Comparison of ENCODE assay signal across 8 cellular contexts in the genomic region with DNA sequence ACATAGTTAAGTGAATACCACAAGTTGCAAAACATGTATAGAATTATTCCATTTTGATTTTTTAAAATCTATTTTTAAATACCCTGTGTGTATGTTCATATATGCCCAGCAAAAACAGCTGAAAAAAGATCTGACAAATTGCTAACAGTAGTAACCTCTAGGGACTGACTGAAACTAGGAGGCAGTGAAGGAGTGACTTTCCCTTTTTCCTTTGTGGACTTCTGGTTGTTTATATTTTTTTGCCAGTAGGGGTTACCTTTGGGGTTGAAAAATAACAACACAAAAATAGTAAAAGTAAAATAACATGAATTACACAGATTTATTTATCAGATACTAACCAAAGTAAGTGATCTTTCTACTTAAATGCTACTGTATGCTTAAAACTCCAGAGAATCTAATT. TPM values are rescaled to one million over a fixed set of nuclear protein-coding genes. Genes with fewer than 3 reads are reported as not detected.
DNase-seq lines count a peak whose midpoint lies in the region; ATAC-seq and TF ChIP-seq lines count a peak whose summit lies in the region.

No MANE protein-coding gene starts in this region.

- no peak for TF ChIP-seq CTCF in right atrium auricular region (IDR thresholded peaks at IDR 0.05)

- no peak overlapping the region for H4K8ac ChIP-seq in mesenchymal stem cell (ENCODE audit: low read length)

- H3K4me3 ChIP-seq in right atrium auricular region (no peak overlapping the region), mesenchymal stem cell (ENCODE audit: insufficient read depth in 1 of 2, low read depth in 1 of 2, low read length in 2 of 2) (peak overlapping the region in 1 of 2 experiments; percentile 87)

- no peak overlapping the region for H3K4me2 ChIP-seq in mesenchymal stem cell (ENCODE audit: low read length, poor library complexity, severe bottlenecking)

- H2BK12ac ChIP-seq in mesenchymal stem cell (ENCODE audit: low read length in 2 of 2), result no peak overlapping the region

- intact Hi-C loops in left cardiac atrium (cut with DNase I), result no loop called here

- H3K4me1 Mint-ChIP-seq in activated naive CD8-positive, alpha-beta T cell treated with anti-CD3 and anti-CD28 coated beads, Interleukin-2, amount 50 U/mL, for 24 hours, result peaks cover 48% of the 10 kb centered on the region

- H3K23ac ChIP-seq in mesenchymal stem cell (ENCODE audit: low read length in 2 of 2), result no peak overlapping the region

- H3K36me3 Mint-ChIP-seq in activated naive CD8-positive, alpha-beta T cell treated with anti-CD3 and anti-CD28 coated beads, Interleukin-2, amount 50 U/mL, for 24 hours (ENCODE audit: low read depth), result no peaks in the 10 kb centered on the region

- no peak overlapping the region for H2AK5ac ChIP-seq in mesenchymal stem cell (ENCODE audit: low read length, severe bottlenecking)

- peak overlapping the region; percentile 82 for H3K4me3 Mint-ChIP-seq in activated naive CD8-positive, alpha-beta T cell treated with anti-CD3 and anti-CD28 coated beads, Interleukin-2, amount 50 U/mL, for 24 hours

- H3K27me3 Mint-ChIP-seq in activated naive CD8-positive, alpha-beta T cell treated with anti-CD3 and anti-CD28 coated beads, Interleukin-2, amount 50 U/mL, for 24 hours, result no peaks in the 10 kb centered on the region

- no peak overlapping the region for H2BK15ac ChIP-seq in mesenchymal stem cell (ENCODE audit: low read depth, poor library complexity, severe bottlenecking)

- ATAC-seq in left cardiac atrium (no peak), GM19463 (IDR thresholded peaks at IDR 0.05; ENCODE audit: unreplicated experiment) (no peak), HG03432 (IDR thresholded peaks at IDR 0.05; ENCODE audit: unreplicated experiment) (no peak), GM21717 (IDR thresholded peaks at IDR 0.05; ENCODE audit: unreplicated experiment) (no peak), GM21423 (IDR thresholded peaks at IDR 0.05; ENCODE audit: unreplicated experiment) (no peak)
- no peak for ATAC-seq in activated naive CD8-positive, alpha-beta T cell treated with anti-CD3 and anti-CD28 coated beads, Interleukin-2, amount 50 U/mL, for 24 hours

- H4K91ac ChIP-seq in mesenchymal stem cell (ENCODE audit: low read length), result no peak overlapping the region

- H3K18ac ChIP-seq in mesenchymal stem cell (ENCODE audit: low read depth in 1 of 2, low read length in 2 of 2), result no peak overlapping the region

- DNase-seq in right atrium auricular region (ENCODE audit: low spot score) (no peak), left cardiac atrium (no peak), mesenchymal stem cell (peak; percentile 24)
- DNase-seq in activated naive CD8-positive, alpha-beta T cell treated with anti-CD3 and anti-CD28 coated beads, Interleukin-2, amount 50 U/mL, for 24 hours, result no peak

- H3K9ac ChIP-seq in mesenchymal stem cell (ENCODE audit: low read length), result peak overlapping the region; percentile 82

- no peaks in the 10 kb centered on the region for H3K36me3 ChIP-seq in right atrium auricular region
- peaks cover 0 to 4% of the 10 kb centered on the region in 2 experiments for H3K36me3 ChIP-seq in mesenchymal stem cell (ENCODE audit: control insufficient read depth in 1 of 2, insufficient read depth in 2 of 2, low read depth in 1 of 2, low read length in 2 of 2)

- no peaks in the 10 kb centered on the region for H3K27me3 ChIP-seq in right atrium auricular region
- H3K27me3 ChIP-seq in mesenchymal stem cell (ENCODE audit: control insufficient read depth in 1 of 2, insufficient read depth in 1 of 2, low read length in 2 of 2), result no peaks in the 10 kb centered on the region

- H2BK120ac ChIP-seq in mesenchymal stem cell (ENCODE audit: low read depth, low read length), result no peak overlapping the region

- H3K9me3 Mint-ChIP-seq in activated naive CD8-positive, alpha-beta T cell treated with anti-CD3 and anti-CD28 coated beads, Interleukin-2, amount 50 U/mL, for 24 hours, result no peaks in the 10 kb centered on the region

- no peak overlapping the region for H3K27ac Mint-ChIP-seq in activated naive CD8-positive, alpha-beta T cell treated with anti-CD3 and anti-CD28 coated beads, Interleukin-2, amount 50 U/mL, for 24 hours

- H3K4me1 ChIP-seq in right atrium auricular region, result peaks cover 0 to 36% of the 10 kb centered on the region in 2 donors
- H3K4me1 ChIP-seq in mesenchymal stem cell (ENCODE audit: control insufficient read depth, insufficient read depth, low read depth, low read length), result peaks cover 18% of the 10 kb centered on the region

- no peak overlapping the region for H2BK5ac ChIP-seq in mesenchymal stem cell (ENCODE audit: low read depth, low read length, poor library complexity, severe bottlenecking)

- H3K14ac ChIP-seq in mesenchymal stem cell (ENCODE audit: low read length in 2 of 2), result no peak overlapping the region

- peaks cover 3% of the 10 kb centered on the region for H3K79me1 ChIP-seq in mesenchymal stem cell (replicated peaks; ENCODE audit: low read length, poor library complexity, severe bottlenecking)

- H3K9me3 ChIP-seq in right atrium auricular region (no peaks in the 10 kb centered on the region), mesenchymal stem cell (ENCODE audit: control insufficient read depth, low read length) (no peaks in the 10 kb centered on the region)

- no peak overlapping the region for H3K4ac ChIP-seq in mesenchymal stem cell (ENCODE audit: low read depth in 1 of 2, low read length in 2 of 2)

- H2AFZ ChIP-seq in mesenchymal stem cell (ENCODE audit: low read depth, low read length), result no peak overlapping the region

- H3K27ac ChIP-seq in right atrium auricular region (peak overlapping the region; percentile 84 to 87), mesenchymal stem cell (ENCODE audit: low read length, poor library complexity, severe bottlenecking) (no peak overlapping the region)

RNA-seq across cellular contexts. Expression of a gene that starts 2.9 kb away (rescaled TPM):
- total RNA-seq in right atrium auricular region (10 to 100 TPM; 15.3 to 23.8 TPM), left cardiac atrium (10 to 100 TPM; 17.4 to 20.2 TPM)
- 8.8 TPM for polyA plus RNA-seq in mesenchymal stem cell (2013, experiment 1 of 2)
- 9.1 TPM for polyA plus RNA-seq in mesenchymal stem cell (2013, experiment 2 of 2)
